Comparison of ENCODE assay signal across 20 cellular contexts in genomic region chr11:114115406-114116054, GRCh38. TPM values are rescaled to one million over a fixed set of nuclear protein-coding genes. Genes with fewer than 3 reads are reported as not detected.
DNase-seq lines count a peak whose midpoint lies in the region; ATAC-seq, FAIRE-seq and TF ChIP-seq lines count a peak whose summit lies in the region.
"Had no signal": no experiment of that assay in that cellular context is flagged by ENCODE, and none has a peak within 500 bp of the region (broad histone marks: within the 10 kb centered on the region; RNA-seq: fewer than 3 reads in every experiment).

No MANE protein-coding gene starts in this region.

- TF ChIP-seq POLR2A in gastrocnemius medialis (IDR thresholded peaks at IDR 0.05): no peak

- H3K9me3 ChIP-seq in kidney (ENCODE audit: control insufficient read depth in 1 of 2, low read length in 2 of 2) (no peaks in the 10 kb centered on the region), gastrocnemius medialis (no peaks in the 10 kb centered on the region), PC-9 (ENCODE audit: insufficient read depth, low read depth) (no peaks in the 10 kb centered on the region)

- no peak overlapping the region for H3K4me3 Mint-ChIP-seq in GM23338
- H3K4me3 Mint-ChIP-seq in WTC11: no peak overlapping the region
- no peak overlapping the region for H3K4me3 Mint-ChIP-seq in endothelial cell (ENCODE audit: unreplicated experiment)
- no peak overlapping the region for H3K4me3 Mint-ChIP-seq in activated T-cell treated with anti-CD3 and anti-CD28 coated beads, Interleukin-2, amount 50 U/mL, for 24 hours
- H3K4me3 Mint-ChIP-seq: activated CD4-positive, alpha-beta T cell treated with anti-CD3 and anti-CD28 coated beads, Interleukin-2, amount 10 ng/mL, durations not matched to agents 7 days and 5 days; naive thymus-derived CD4-positive, alpha-beta T cell had no signal

- H3K27me3 ChIP-seq in GM23338 (ENCODE audit: insufficient read depth) (no peaks in the 10 kb centered on the region), gastrocnemius medialis (no peaks in the 10 kb centered on the region), PC-9 (ENCODE audit: insufficient read depth, low read depth) (peaks cover 98% of the 10 kb centered on the region)

- H3K27ac Mint-ChIP-seq in GM23338 (no peak overlapping the region), WTC11 (no peak overlapping the region), endothelial cell (ENCODE audit: unreplicated experiment) (no peak overlapping the region)
- no peak overlapping the region for H3K27ac Mint-ChIP-seq in activated T-cell treated with anti-CD3 and anti-CD28 coated beads, Interleukin-2, amount 50 U/mL, for 24 hours
- H3K27ac Mint-ChIP-seq: activated CD4-positive, alpha-beta T cell treated with anti-CD3 and anti-CD28 coated beads, Interleukin-2, amount 10 ng/mL, durations not matched to agents 7 days and 5 days; naive thymus-derived CD4-positive, alpha-beta T cell had no signal

- H3K27me3 Mint-ChIP-seq in GM23338 (ENCODE audit: insufficient read depth, low read depth, poor library complexity) (peaks cover 4% of the 10 kb centered on the region), WTC11 (ENCODE audit: low read depth) (no peaks in the 10 kb centered on the region; the same call in 1 of the 2 replicates), endothelial cell (ENCODE audit: unreplicated experiment) (no peaks in the 10 kb centered on the region)
- peaks cover 19% of the 10 kb centered on the region for H3K27me3 Mint-ChIP-seq in activated T-cell treated with anti-CD3 and anti-CD28 coated beads, Interleukin-2, amount 50 U/mL, for 24 hours

- H3K9ac ChIP-seq in kidney (ENCODE audit: low read length in 2 of 2): no peak overlapping the region

- H3K9me3 Mint-ChIP-seq in GM23338 (no peaks in the 10 kb centered on the region), WTC11 (no peaks in the 10 kb centered on the region), endothelial cell (ENCODE audit: unreplicated experiment) (no peaks in the 10 kb centered on the region)
- no peaks in the 10 kb centered on the region for H3K9me3 Mint-ChIP-seq in activated T-cell treated with anti-CD3 and anti-CD28 coated beads, Interleukin-2, amount 50 U/mL, for 24 hours
- H3K9me3 Mint-ChIP-seq: activated CD4-positive, alpha-beta T cell treated with anti-CD3 and anti-CD28 coated beads, Interleukin-2, amount 10 ng/mL, durations not matched to agents 7 days and 5 days had no signal

- H3F3A ChIP-seq in GM23338 (replicated peaks; ENCODE audit: low read depth): no peaks in the 10 kb centered on the region
- no peaks in the 10 kb centered on the region for H3F3A ChIP-seq in PC-9 (ENCODE audit: insufficient read depth, low read depth)

- BruUV-seq in PC-9 (replicated peaks; lab: Mats Ljungman, UMichigan): no TSS peak

- H3K79me2 ChIP-seq in GM23338 (replicated peaks; ENCODE audit: insufficient read depth): no peaks in the 10 kb centered on the region
- no peaks in the 10 kb centered on the region for H3K79me2 ChIP-seq in PC-9 (ENCODE audit: low read depth)

- H3K4me3 ChIP-seq in GM23338: no peak overlapping the region
- H3K4me3 ChIP-seq in kidney (ENCODE audit: low read length in 2 of 2): no peak overlapping the region
- H3K4me3 ChIP-seq in gastrocnemius medialis: peak overlapping the region in 1 of 4 donors; percentile 0
- no peak overlapping the region for H3K4me3 ChIP-seq in PC-9
- H3K4me3 ChIP-seq: K562 had no signal

- CTCF ChIA-PET in WTC11 (lab: Charles Lee): no interaction called here
- CTCF ChIA-PET in PC-9 (lab: Charles Lee): no interaction called here

- H4K20me1 ChIP-seq in GM23338 (replicated peaks; ENCODE audit: insufficient read depth) (no peaks in the 10 kb centered on the region), PC-9 (ENCODE audit: insufficient read depth) (no peaks in the 10 kb centered on the region)

- H3K4me1 ChIP-seq in GM23338 (ENCODE audit: insufficient read depth): peaks cover 6% of the 10 kb centered on the region; the same call in 1 of the 2 replicates
- peaks cover 23 to 25% of the 10 kb centered on the region in 2 donors for H3K4me1 ChIP-seq in kidney (ENCODE audit: control insufficient read depth in 1 of 2, insufficient read depth in 1 of 2, low read depth in 1 of 2, low read length in 2 of 2)
- H3K4me1 ChIP-seq in gastrocnemius medialis: peaks cover 96 to 99% of the 10 kb centered on the region in 2 donors
- H3K4me1 ChIP-seq in PC-9 (replicated peaks; ENCODE audit: insufficient read depth): no peaks in the 10 kb centered on the region

- H2AFZ ChIP-seq in GM23338: peak overlapping the region; percentile 28; the same call in 1 of the 2 replicates
- H2AFZ ChIP-seq in PC-9: no peak overlapping the region

- DNase-seq in GM23338 (ENCODE audit: low spot score): peak; percentile 61
- DNase-seq in WTC11 (ENCODE audit: low spot score): peak; percentile 14
- DNase-seq in kidney: peak; percentile 78
- DNase-seq in gastrocnemius medialis: peak in 1 of 2 donors; percentile 24
- DNase-seq in endothelial cell (ENCODE audit: low spot score): no peak
- DNase-seq in PC-9: no peak
- no peak for DNase-seq in activated T-cell treated with anti-CD3 and anti-CD28 coated beads, Interleukin-2, amount 50 U/mL, for 24 hours
- DNase-seq: activated CD4-positive, alpha-beta T cell treated with anti-CD3 and anti-CD28 coated beads, Interleukin-2, amount 10 ng/mL, durations not matched to agents 7 days and 5 days; activated gamma-delta T cell treated with Interleukin-2 at 50 U/mL for 16 hours; cerebellar nuclear complex; H7; hypothalamus; MV-4-11; naive thymus-derived CD4-positive, alpha-beta T cell; NCI-H1930; NCI-H510A; stimulated activated CD4-positive, alpha-beta T cell treated with anti-CD3 and anti-CD28 coated beads, Interleukin-15, amount 100 ng/mL, for 24 hours; stimulated activated naive CD4-positive, alpha-beta T cell had no signal

- intact Hi-C loops in kidney (cut with DNase I): no loop called here
- intact Hi-C loops in gastrocnemius medialis (cut with DNase I; ENCODE audit: low total_unique reads): no loop called here
- intact Hi-C loops in PC-9 (cut with micrococcal nuclease; ENCODE audit: unreplicated experiment): no loop called here

- no peak overlapping the region for H3K4me2 ChIP-seq in GM23338
- no peak overlapping the region for H3K4me2 ChIP-seq in PC-9

- TF ChIP-seq CTCF in GM23338 (conservative IDR thresholded peaks at IDR 0.05; ENCODE audit: low read depth in 2 of 2) (no peak), WTC11 (IDR thresholded peaks at IDR 0.05) (no peak), kidney (IDR thresholded peaks at IDR 0.05; ENCODE audit: borderline replicate concordance, extremely low read depth, insufficient read depth) (no peak), gastrocnemius medialis (IDR thresholded peaks at IDR 0.05 in 4 of 5, conservative IDR thresholded peaks at IDR 0.05 in 1 of 5) (no peak), endothelial cell (IDR thresholded peaks at IDR 0.05; ENCODE audit: unreplicated experiment) (no peak), PC-9 (conservative IDR thresholded peaks at IDR 0.05) (no peak)

- H3K9me2 ChIP-seq in GM23338 (ENCODE audit: insufficient read depth): no peaks in the 10 kb centered on the region
- no peaks in the 10 kb centered on the region for H3K9me2 ChIP-seq in PC-9 (ENCODE audit: insufficient read depth)

- in situ Hi-C loops in gastrocnemius medialis (cut with MboI; ENCODE audit: low sequenced_read_pairs in 4 of 4): no loop called here

- no peaks in the 10 kb centered on the region for H3K36me3 ChIP-seq in GM23338 (ENCODE audit: insufficient read depth)
- no peaks in the 10 kb centered on the region for H3K36me3 ChIP-seq in kidney (ENCODE audit: control insufficient read depth in 1 of 2, insufficient read depth in 2 of 2, low read length in 2 of 2)
- no peaks in the 10 kb centered on the region for H3K36me3 ChIP-seq in gastrocnemius medialis
- no peaks in the 10 kb centered on the region for H3K36me3 ChIP-seq in PC-9 (ENCODE audit: low read depth)

- POLR2A ChIA-PET in WTC11 (lab: Charles Lee) (no interaction called here), PC-9 (lab: Charles Lee; ENCODE audit: unreplicated experiment) (no interaction called here)

- H3K36me3 Mint-ChIP-seq in GM23338 (ENCODE audit: low read depth) (no peaks in the 10 kb centered on the region), WTC11 (no peaks in the 10 kb centered on the region), endothelial cell (ENCODE audit: low read depth, unreplicated experiment) (no peaks in the 10 kb centered on the region)
- H3K36me3 Mint-ChIP-seq in activated T-cell treated with anti-CD3 and anti-CD28 coated beads, Interleukin-2, amount 50 U/mL, for 24 hours (ENCODE audit: low read depth): no peaks in the 10 kb centered on the region

- ATAC-seq in GM23338: peak; percentile 84
- peak; percentile 60 for ATAC-seq in WTC11
- ATAC-seq in gastrocnemius medialis: peak in 1 of 2 donors; percentile 5
- ATAC-seq: K562; naive thymus-derived CD4-positive, alpha-beta T cell had no signal

- peaks cover 13% of the 10 kb centered on the region for H3K4me1 Mint-ChIP-seq in GM23338
- peaks cover 7% of the 10 kb centered on the region; the same call in 1 of the 2 replicates for H3K4me1 Mint-ChIP-seq in WTC11
- H3K4me1 Mint-ChIP-seq in endothelial cell (ENCODE audit: unreplicated experiment): peaks cover 24% of the 10 kb centered on the region
- peaks cover 11% of the 10 kb centered on the region for H3K4me1 Mint-ChIP-seq in activated T-cell treated with anti-CD3 and anti-CD28 coated beads, Interleukin-2, amount 50 U/mL, for 24 hours (ENCODE audit: low read depth)

- H3K27ac ChIP-seq in GM23338 (ENCODE audit: low read depth) (no peak overlapping the region), kidney (ENCODE audit: low read depth in 2 of 2, low read length in 2 of 2) (no peak overlapping the region), gastrocnemius medialis (peak overlapping the region; percentile 94 to 99 (median 96)), PC-9 (no peak overlapping the region)

- FAIRE-seq in kidney (lab: Jason Lieb, UNC): no peak
- FAIRE-seq: urothelium cell line had no signal

TF ChIP-seq in GM23338, 12 proteins besides CTCF, POLR2A, EP300 and RAD21 (continues in another document):
- TF ChIP-seq STAT1 (IDR thresholded peaks at IDR 0.05; ENCODE audit: unreplicated experiment) (no peak), POLR2AphosphoS5 (IDR thresholded peaks at IDR 0.05; ENCODE audit: low read depth) (no peak), EZH2 (IDR thresholded peaks at IDR 0.05; ENCODE audit: low read depth, unreplicated experiment) (no peak), NANOG (IDR thresholded peaks at IDR 0.05; ENCODE audit: borderline replicate concordance) (no peak)

RNA-seq across cellular contexts. Expression of gene ZBTB16, which starts 56.0 kb away (rescaled TPM):
- total RNA-seq in GM23338 (2014; rRNA removed; shearing (Covaris generic)): 0.19 and 1.4 TPM in 2 replicates
- 0.29 and 0.78 TPM in 2 replicates for polyA plus RNA-seq in GM23338 (2016; fragmentation: Nextera tagmentation; extraction: Ambion mirVana)
- total RNA-seq in WTC11 (2021): 0.34 to 0.57 TPM (median 0.55 TPM) in 3 replicates
- 126 TPM for total RNA-seq in kidney
- 2.5 TPM for polyA plus RNA-seq in kidney (ENCODE audit: insufficient read depth, low read depth, low replicate concordance)
- total RNA-seq in gastrocnemius medialis: 100 to 1,000 TPM; 156 to 250 (median 196) TPM
- total RNA-seq in endothelial cell (ENCODE audit: unreplicated experiment): 0.54 TPM
- 0.25 and 0.44 TPM in 2 replicates for total RNA-seq in PC-9 (2021)
- total RNA-seq: H7 had no signal

Comparison
In these comparisons a context has a peak if more than half of its experiments do, and no peak if none do; other contexts are left out.
1. DNase-seq: peak in GM23338 (single experiment), WTC11 (single experiment) and kidney (single experiment); none in endothelial cell (single experiment), PC-9 (0 of 2) and activated T-cell treated with anti-CD3 and anti-CD28 coated beads, Interleukin-2, amount 50 U/mL, for 24 hours (single experiment).
2. H3K27ac ChIP-seq: peak in gastrocnemius medialis (4 of 4); none in GM23338 (single experiment), kidney (0 of 2) and PC-9 (single experiment).
3. RNA of gene ZBTB16, which starts 56.0 kb away (total RNA-seq): 156 to 250 TPM in gastrocnemius medialis and 126 TPM in kidney (single experiment); 0.19 to 1.4 TPM in GM23338, 0.34 to 0.57 TPM in WTC11, 0.54 TPM in endothelial cell (single experiment) and 0.25 to 0.44 TPM in PC-9; every median in the first group is over 10 times any median in the second.